Comparison of ENCODE assay signal across 13 cellular contexts in the genomic region with DNA sequence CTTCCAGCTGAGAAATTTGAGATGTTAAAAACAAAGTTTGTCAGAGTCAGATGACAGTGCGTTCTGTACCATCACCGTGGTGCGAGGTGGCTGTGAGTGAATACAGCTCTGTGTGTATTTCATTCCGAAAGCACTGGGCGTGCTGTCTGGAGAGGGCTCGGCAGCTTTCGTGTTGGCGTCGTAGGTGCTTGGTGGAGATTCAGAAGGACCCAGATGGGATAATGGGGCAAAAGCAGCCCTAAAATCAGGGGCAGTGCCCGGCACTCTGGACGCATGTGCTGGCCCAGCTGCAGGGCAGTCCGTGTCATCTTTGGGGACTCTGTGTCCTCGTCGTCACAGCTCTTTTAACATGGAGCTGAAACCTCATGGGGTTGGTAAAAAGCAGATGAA.
DNase-seq lines count a peak whose midpoint lies in the region; ATAC-seq and TF ChIP-seq lines count a peak whose summit lies in the region.
"Had no signal": no experiment of that assay in that cellular context is flagged by ENCODE, and none has a peak within 500 bp of the region (broad histone marks: within the 10 kb centered on the region; RNA-seq: fewer than 3 reads in every experiment).

No MANE protein-coding gene starts in this region.

- in situ Hi-C loops in gastrocnemius medialis (cut with MboI; ENCODE audit: low sequenced_read_pairs in 4 of 4) = no loop called here

- H3K27ac ChIP-seq in GM23338 (ENCODE audit: low read depth) (peak overlapping the region; percentile 55), iPS-18a (ENCODE audit: low read length) (no peak overlapping the region), gastrocnemius medialis (peak overlapping the region; percentile 93 to 96 (median 96))
- H3K27ac ChIP-seq: HL-60 had no signal

- H3K4me3 ChIP-seq in GM23338 (no peak overlapping the region), iPS-18a (ENCODE audit: low read length) (peak overlapping the region; percentile 4), gastrocnemius medialis (peak overlapping the region; percentile 31 to 38 (median 34))

- H3K4me1 Mint-ChIP-seq in GM23338 = peaks cover 29% of the 10 kb centered on the region
- peaks cover 15% of the 10 kb centered on the region for H3K4me1 Mint-ChIP-seq in WTC11

- ATAC-seq in GM23338 = no peak
- ATAC-seq in WTC11 = no peak
- ATAC-seq in gastrocnemius medialis = peak; percentile 81 to 82
- ATAC-seq in GM21717 (IDR thresholded peaks at IDR 0.05; ENCODE audit: unreplicated experiment) = no peak

- H3K4me1 ChIP-seq in GM23338 (ENCODE audit: insufficient read depth) (0 out of 2 replicates have a peak, but pooled peaks cover 9% of the 10 kb centered on the region), iPS-18a (ENCODE audit: control insufficient read depth, low read depth, low read length) (peaks cover 16% of the 10 kb centered on the region), gastrocnemius medialis (peaks cover 25 to 31% of the 10 kb centered on the region in 2 donors)

- peaks cover 7% of the 10 kb centered on the region for H3K36me3 Mint-ChIP-seq in GM23338 (ENCODE audit: low read depth)
- H3K36me3 Mint-ChIP-seq in WTC11 = peaks cover 8% of the 10 kb centered on the region

- H3K9me3 Mint-ChIP-seq in GM23338 = no peaks in the 10 kb centered on the region; the same call in 2 of the 3 replicates
- H3K9me3 Mint-ChIP-seq in WTC11 = no peaks in the 10 kb centered on the region

- no peak overlapping the region for H3K9ac ChIP-seq in iPS-18a (ENCODE audit: low read length)

- H3K9me3 ChIP-seq in iPS-18a (ENCODE audit: control insufficient read depth, low read depth, low read length) = no peaks in the 10 kb centered on the region
- no peaks in the 10 kb centered on the region for H3K9me3 ChIP-seq in gastrocnemius medialis

- H4K20me1 ChIP-seq in GM23338 (replicated peaks; ENCODE audit: insufficient read depth) = 0 out of 2 replicates have a peak, but pooled peaks cover 4% of the 10 kb centered on the region

- 0 out of 2 replicates have a peak, but pooled peaks cover 3% of the 10 kb centered on the region for H3K79me2 ChIP-seq in GM23338 (replicated peaks; ENCODE audit: insufficient read depth)

- TF ChIP-seq CTCF in GM23338 (conservative IDR thresholded peaks at IDR 0.05; ENCODE audit: low read depth in 2 of 2) (no peak), WTC11 (IDR thresholded peaks at IDR 0.05) (no peak), gastrocnemius medialis (IDR thresholded peaks at IDR 0.05 in 4 of 5, conservative IDR thresholded peaks at IDR 0.05 in 1 of 5) (no peak), GM10266 (IDR thresholded peaks at IDR 0.05; ENCODE audit: control insufficient read depth, insufficient read depth, low read depth, missing control alignments) (no peak)

- CTCF ChIA-PET in WTC11 (lab: Charles Lee) = interaction anchor here (1.5 kb wide), 1 partner anchor 148 kb away, joined by 5 read pairs; no protein-coding TSS in a partner anchor

- intact Hi-C loops in gastrocnemius medialis (cut with DNase I; ENCODE audit: low total_unique reads) = loop anchor here (1.0 to 2.0 kb wide), 4 partner anchors 22 to 106 kb away; no protein-coding TSS in a partner anchor

- TF ChIP-seq POLR2A in gastrocnemius medialis (IDR thresholded peaks at IDR 0.05) = peak; percentile 74 to 90

- H3K4me2 ChIP-seq in GM23338 = no peak overlapping the region

- POLR2A ChIA-PET in WTC11 (lab: Charles Lee) = no interaction called here

- H3K27ac Mint-ChIP-seq in GM23338 = peak overlapping the region; percentile 6; the same call in 1 of the 2 replicates
- H3K27ac Mint-ChIP-seq in WTC11 = peak overlapping the region; percentile 82

- no peak overlapping the region for H2AFZ ChIP-seq in GM23338

- no peaks in the 10 kb centered on the region for H3K36me3 ChIP-seq in GM23338 (ENCODE audit: insufficient read depth)
- H3K36me3 ChIP-seq in iPS-18a (ENCODE audit: control insufficient read depth, low read depth, low read length) = no peaks in the 10 kb centered on the region
- H3K36me3 ChIP-seq in gastrocnemius medialis = peaks cover 0 to 13% of the 10 kb centered on the region in 2 donors

- H3K9me2 ChIP-seq in GM23338 (ENCODE audit: insufficient read depth) = no peaks in the 10 kb centered on the region

- H3K27me3 Mint-ChIP-seq in GM23338 (ENCODE audit: insufficient read depth, low read depth, poor library complexity) (peaks cover 5% of the 10 kb centered on the region), WTC11 (ENCODE audit: low read depth) (no peaks in the 10 kb centered on the region)

- no peak overlapping the region for H3K4me3 Mint-ChIP-seq in GM23338
- H3K4me3 Mint-ChIP-seq in WTC11 = no peak overlapping the region

- DNase-seq in GM23338 (ENCODE audit: low spot score) (no peak), WTC11 (ENCODE audit: low spot score) (no peak), gastrocnemius medialis (peak; percentile 89), NCI-H146 (lab: John Stamatoyannopoulos, UW) (no peak), GM10266 (ENCODE audit: extremely low spot score) (no peak)
- DNase-seq in stimulated activated CD4-positive, alpha-beta T cell treated with anti-CD3 and anti-CD28 coated beads, Interleukin-4, amount 100 ng/mL, for 4 hours = no peak
- DNase-seq: activated naive CD4-positive, alpha-beta T cell; DMS 273 treated with DMSO at 0.1 percent for 48 hours; effector memory CD4-positive, alpha-beta T cell; NK-92 treated with Interleukin-12 subunit alpha and Interleukin-12 subunit beta, amount 100 ng/mL, for 24 hours had no signal

- H3F3A ChIP-seq in GM23338 (replicated peaks; ENCODE audit: low read depth) = no peaks in the 10 kb centered on the region

- H3K27me3 ChIP-seq in GM23338 (ENCODE audit: insufficient read depth) = no peaks in the 10 kb centered on the region
- no peaks in the 10 kb centered on the region for H3K27me3 ChIP-seq in iPS-18a (ENCODE audit: control insufficient read depth, insufficient read depth, low read length)
- H3K27me3 ChIP-seq in gastrocnemius medialis = no peaks in the 10 kb centered on the region

TF ChIP-seq in WTC11, 78 proteins besides CTCF, POLR2A, EP300 and RAD21:
- TF ChIP-seq, protein P1, sequence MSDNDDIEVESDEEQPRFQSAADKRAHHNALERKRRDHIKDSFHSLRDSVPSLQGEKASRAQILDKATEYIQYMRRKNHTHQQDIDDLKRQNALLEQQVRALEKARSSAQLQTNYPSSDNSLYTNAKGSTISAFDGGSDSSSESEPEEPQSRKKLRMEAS (CRISPR knock-in tag; IDR thresholded peaks at IDR 0.05) = no peak
- TF ChIP-seq KAT7 (CRISPR knock-in tag; IDR thresholded peaks at IDR 0.05; ENCODE audit: borderline replicate concordance) (no peak), SMAD4 (CRISPR knock-in tag; IDR thresholded peaks at IDR 0.05) (no peak), NFATC4 (CRISPR knock-in tag; IDR thresholded peaks at IDR 0.05) (no peak), ZNF232 (CRISPR knock-in tag; IDR thresholded peaks at IDR 0.05) (no peak), CREM (CRISPR knock-in tag; IDR thresholded peaks at IDR 0.05) (no peak), TEAD4 (CRISPR knock-in tag; IDR thresholded peaks at IDR 0.05) (no peak)
- TF ChIP-seq, protein P2, sequence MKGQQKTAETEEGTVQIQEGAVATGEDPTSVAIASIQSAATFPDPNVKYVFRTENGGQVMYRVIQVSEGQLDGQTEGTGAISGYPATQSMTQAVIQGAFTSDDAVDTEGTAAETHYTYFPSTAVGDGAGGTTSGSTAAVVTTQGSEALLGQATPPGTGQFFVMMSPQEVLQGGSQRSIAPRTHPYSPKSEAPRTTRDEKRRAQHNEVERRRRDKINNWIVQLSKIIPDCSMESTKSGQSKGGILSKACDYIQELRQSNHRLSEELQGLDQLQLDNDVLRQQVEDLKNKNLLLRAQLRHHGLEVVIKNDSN (CRISPR knock-in tag; IDR thresholded peaks at IDR 0.05) = no peak
- TF ChIP-seq, protein P3, sequence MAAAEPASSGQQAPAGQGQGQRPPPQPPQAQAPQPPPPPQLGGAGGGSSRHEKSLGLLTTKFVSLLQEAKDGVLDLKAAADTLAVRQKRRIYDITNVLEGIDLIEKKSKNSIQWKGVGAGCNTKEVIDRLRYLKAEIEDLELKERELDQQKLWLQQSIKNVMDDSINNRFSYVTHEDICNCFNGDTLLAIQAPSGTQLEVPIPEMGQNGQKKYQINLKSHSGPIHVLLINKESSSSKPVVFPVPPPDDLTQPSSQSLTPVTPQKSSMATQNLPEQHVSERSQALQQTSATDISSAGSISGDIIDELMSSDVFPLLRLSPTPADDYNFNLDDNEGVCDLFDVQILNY (CRISPR knock-in tag; IDR thresholded peaks at IDR 0.05) = no peak
- TF ChIP-seq, protein P4, sequence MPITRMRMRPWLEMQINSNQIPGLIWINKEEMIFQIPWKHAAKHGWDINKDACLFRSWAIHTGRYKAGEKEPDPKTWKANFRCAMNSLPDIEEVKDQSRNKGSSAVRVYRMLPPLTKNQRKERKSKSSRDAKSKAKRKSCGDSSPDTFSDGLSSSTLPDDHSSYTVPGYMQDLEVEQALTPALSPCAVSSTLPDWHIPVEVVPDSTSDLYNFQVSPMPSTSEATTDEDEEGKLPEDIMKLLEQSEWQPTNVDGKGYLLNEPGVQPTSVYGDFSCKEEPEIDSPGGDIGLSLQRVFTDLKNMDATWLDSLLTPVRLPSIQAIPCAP (CRISPR knock-in tag; IDR thresholded peaks at IDR 0.05) = no peak

Comparison
In these comparisons a context has a peak if more than half of its experiments do, and no peak if none do; other contexts are left out.
1. ATAC-seq: peak in gastrocnemius medialis (2 of 2); none in GM23338 (single experiment), WTC11 (single experiment) and GM21717 (single experiment).
2. DNase-seq: peak in gastrocnemius medialis (2 of 2); none in GM23338 (single experiment), WTC11 (single experiment), NCI-H146 (single experiment), GM10266 (single experiment) and stimulated activated CD4-positive, alpha-beta T cell treated with anti-CD3 and anti-CD28 coated beads, Interleukin-4, amount 100 ng/mL, for 4 hours (0 of 2).